7 cellular contexts compared by ENCODE assay signal in genomic region chr15:44831409-44831741, GRCh38.
DNase-seq lines count a peak whose midpoint lies in the region; ATAC-seq and TF ChIP-seq lines count a peak whose summit lies in the region.
"Not testable (repeated sequence)": the region's sequence is repeated elsewhere in the genome, so short reads cannot be mapped to it uniquely, and the experiment has no call there.

No MANE protein-coding gene starts in this region.

- not testable (repeated sequence) for H3K36me3 ChIP-seq in PC-9 (ENCODE audit: low read depth); body of pancreas (replicated peaks in 1 of 2; ENCODE audit: insufficient read depth in 1 of 2, low read depth in 2 of 2); esophagus (ENCODE audit: control insufficient read depth in 2 of 2, insufficient read depth in 2 of 2, low read length in 1 of 2); liver (ENCODE audit: control insufficient read depth in 4 of 4, insufficient read depth in 3 of 4, low read depth in 1 of 4, low read length in 3 of 4)

- TF ChIP-seq RAD21 in liver (IDR thresholded peaks at IDR 0.05) = not testable (repeated sequence)

- H3K4me1 Mint-ChIP-seq in Calu3 (ENCODE audit: low read depth, unreplicated experiment) = peaks cover 27% of the 10 kb centered on the region
- not testable (repeated sequence) for H3K4me1 Mint-ChIP-seq in activated T-helper 1 cell treated with anti-CD3 and anti-CD28 coated beads, Interleukin-12 subunit alpha, Interleukin-12 subunit beta, Interleukin-2, Interleukin-4 antibody, amounts not matched to agents 30 ng/mL and 10 ng/mL and 1 ng/mL, durations not matched to agents 14 hours and 24 hours and 36 hours (ENCODE audit: low read depth)
- peaks cover 11% of the 10 kb centered on the region for H3K4me1 Mint-ChIP-seq in stimulated activated naive CD8-positive, alpha-beta T cell treated with anti-CD3 and anti-CD28 coated beads, Interleukin-15, Interleukin-2, amounts not matched to agents 100 ng/mL and 50 ng/mL, for 24 hours (ENCODE audit: low read depth)

- not testable (repeated sequence) for DNase-seq in Calu3; PC-9; activated T-helper 1 cell treated with anti-CD3 and anti-CD28 coated beads, Interleukin-12 subunit alpha, Interleukin-12 subunit beta, Interleukin-2, Interleukin-4 antibody, amounts not matched to agents 30 ng/mL and 10 ng/mL and 1 ng/mL, durations not matched to agents 14 hours and 24 hours and 36 hours (ENCODE audit: low spot score); body of pancreas

- not testable (repeated sequence) for H3K27me3 Mint-ChIP-seq in Calu3 (ENCODE audit: unreplicated experiment); activated T-helper 1 cell treated with anti-CD3 and anti-CD28 coated beads, Interleukin-12 subunit alpha, Interleukin-12 subunit beta, Interleukin-2, Interleukin-4 antibody, amounts not matched to agents 30 ng/mL and 10 ng/mL and 1 ng/mL, durations not matched to agents 14 hours and 24 hours and 36 hours (ENCODE audit: insufficient read depth); stimulated activated naive CD8-positive, alpha-beta T cell treated with anti-CD3 and anti-CD28 coated beads, Interleukin-15, Interleukin-2, amounts not matched to agents 100 ng/mL and 50 ng/mL, for 24 hours

- not testable (repeated sequence) for H3K79me2 ChIP-seq in PC-9 (ENCODE audit: low read depth)

- not testable (repeated sequence) for H3K4me3 ChIP-seq in PC-9; body of pancreas; esophagus (ENCODE audit: low read depth in 1 of 2, low read length in 2 of 2); liver (ENCODE audit: low read depth in 1 of 3, low read length in 3 of 3)

- H3K9me2 ChIP-seq in PC-9 (ENCODE audit: insufficient read depth) = not testable (repeated sequence)

- H3K27me3 ChIP-seq in PC-9 (ENCODE audit: insufficient read depth, low read depth); body of pancreas; esophagus (ENCODE audit: control insufficient read depth in 1 of 2, insufficient read depth in 2 of 2, low read length in 2 of 2); liver (ENCODE audit: control insufficient read depth in 4 of 4, insufficient read depth in 4 of 4, low read length in 3 of 4): not testable (repeated sequence)

- H3K9me3 ChIP-seq in PC-9 (ENCODE audit: insufficient read depth, low read depth); body of pancreas; esophagus (ENCODE audit: control insufficient read depth in 2 of 2, insufficient read depth in 1 of 2, low read depth in 1 of 2, low read length in 1 of 2); liver (ENCODE audit: control insufficient read depth in 4 of 4, low read length in 3 of 4): not testable (repeated sequence)

- H3K27ac ChIP-seq in PC-9 (peak overlapping the region; percentile 49), body of pancreas (peak overlapping the region in 3 of 4 donors; percentile 72 to 82 (median 73)), esophagus (ENCODE audit: low read depth in 2 of 2, low read length in 1 of 2) (peak overlapping the region; percentile 40 to 65), liver (ENCODE audit: low read depth in 1 of 2, low read length in 2 of 2) (peak overlapping the region; percentile 68 to 73)

- POLR2A ChIA-PET in PC-9 (lab: Charles Lee; ENCODE audit: unreplicated experiment) = interaction anchor here (0.6 kb wide), 1 partner anchor 747 kb away, joined by 9 read pairs; no protein-coding TSS in a partner anchor

- not testable (repeated sequence) for H3K4me1 ChIP-seq in PC-9 (replicated peaks; ENCODE audit: insufficient read depth); esophagus (ENCODE audit: control insufficient read depth in 2 of 2, insufficient read depth in 2 of 2, low read length in 1 of 2)
- H3K4me1 ChIP-seq in body of pancreas (peaks cover 45% of the 10 kb centered on the region), liver (ENCODE audit: control insufficient read depth in 4 of 4, insufficient read depth in 4 of 4, low read length in 3 of 4) (peaks cover 5 to 12% (median 11%) of the 10 kb centered on the region in 4 donors)

- H3K27ac Mint-ChIP-seq in Calu3 (ENCODE audit: unreplicated experiment) = peak overlapping the region; percentile 78
- peak overlapping the region; percentile 63 for H3K27ac Mint-ChIP-seq in activated T-helper 1 cell treated with anti-CD3 and anti-CD28 coated beads, Interleukin-12 subunit alpha, Interleukin-12 subunit beta, Interleukin-2, Interleukin-4 antibody, amounts not matched to agents 30 ng/mL and 10 ng/mL and 1 ng/mL, durations not matched to agents 14 hours and 24 hours and 36 hours
- peak overlapping the region; percentile 76 for H3K27ac Mint-ChIP-seq in stimulated activated naive CD8-positive, alpha-beta T cell treated with anti-CD3 and anti-CD28 coated beads, Interleukin-15, Interleukin-2, amounts not matched to agents 100 ng/mL and 50 ng/mL, for 24 hours

- H3F3A ChIP-seq in PC-9 (ENCODE audit: insufficient read depth, low read depth) = not testable (repeated sequence)

- H3K4me2 ChIP-seq in PC-9 = not testable (repeated sequence)

- H4K20me1 ChIP-seq in PC-9 (ENCODE audit: insufficient read depth) = not testable (repeated sequence)

- TF ChIP-seq POLR2A in body of pancreas (IDR thresholded peaks at IDR 0.05) = not testable (repeated sequence)

- not testable (repeated sequence) for H3K4me3 Mint-ChIP-seq in Calu3 (ENCODE audit: low read depth, unreplicated experiment); activated T-helper 1 cell treated with anti-CD3 and anti-CD28 coated beads, Interleukin-12 subunit alpha, Interleukin-12 subunit beta, Interleukin-2, Interleukin-4 antibody, amounts not matched to agents 30 ng/mL and 10 ng/mL and 1 ng/mL, durations not matched to agents 14 hours and 24 hours and 36 hours; stimulated activated naive CD8-positive, alpha-beta T cell treated with anti-CD3 and anti-CD28 coated beads, Interleukin-15, Interleukin-2, amounts not matched to agents 100 ng/mL and 50 ng/mL, for 24 hours

- intact Hi-C loops in Calu3 (cut with micrococcal nuclease; ENCODE audit: unreplicated experiment); PC-9 (cut with micrococcal nuclease; ENCODE audit: unreplicated experiment); activated T-helper 1 cell treated with anti-CD3 and anti-CD28 coated beads, Interleukin-12 subunit alpha, Interleukin-12 subunit beta, Interleukin-2, Interleukin-4 antibody, amounts not matched to agents 30 ng/mL and 10 ng/mL and 1 ng/mL, durations not matched to agents 14 hours and 24 hours and 36 hours (cut with micrococcal nuclease); body of pancreas (cut with DNase I): not testable (repeated sequence)

- H3K36me3 Mint-ChIP-seq in Calu3 (ENCODE audit: insufficient read depth, unreplicated experiment); activated T-helper 1 cell treated with anti-CD3 and anti-CD28 coated beads, Interleukin-12 subunit alpha, Interleukin-12 subunit beta, Interleukin-2, Interleukin-4 antibody, amounts not matched to agents 30 ng/mL and 10 ng/mL and 1 ng/mL, durations not matched to agents 14 hours and 24 hours and 36 hours (ENCODE audit: low read depth); stimulated activated naive CD8-positive, alpha-beta T cell treated with anti-CD3 and anti-CD28 coated beads, Interleukin-15, Interleukin-2, amounts not matched to agents 100 ng/mL and 50 ng/mL, for 24 hours (ENCODE audit: low read depth): not testable (repeated sequence)

- H2AFZ ChIP-seq in PC-9 = not testable (repeated sequence)

- H3K9me3 Mint-ChIP-seq in Calu3 (ENCODE audit: low read depth, unreplicated experiment); activated T-helper 1 cell treated with anti-CD3 and anti-CD28 coated beads, Interleukin-12 subunit alpha, Interleukin-12 subunit beta, Interleukin-2, Interleukin-4 antibody, amounts not matched to agents 30 ng/mL and 10 ng/mL and 1 ng/mL, durations not matched to agents 14 hours and 24 hours and 36 hours; stimulated activated naive CD8-positive, alpha-beta T cell treated with anti-CD3 and anti-CD28 coated beads, Interleukin-15, Interleukin-2, amounts not matched to agents 100 ng/mL and 50 ng/mL, for 24 hours: not testable (repeated sequence)

- WGBS in body of pancreas, 2 donors = 89 to 92% methylated on average over 8 of the region's 8 CpGs
- 84% methylated on average over 8 of the region's 8 CpGs for WGBS in esophagus, 2 donors
- WGBS in liver = 91% methylated on average over 8 of the region's 8 CpGs

- not testable (repeated sequence) for ATAC-seq in body of pancreas

- CTCF ChIA-PET in Calu3 (lab: Charles Lee); PC-9 (lab: Charles Lee): not testable (repeated sequence)

- BruUV-seq in Calu3 (replicated peaks; lab: Mats Ljungman, UMichigan); PC-9 (replicated peaks; lab: Mats Ljungman, UMichigan): not testable (repeated sequence)

- H3K9ac ChIP-seq in liver (ENCODE audit: low read depth in 1 of 2, low read length in 2 of 2) = not testable (repeated sequence)

- not testable (repeated sequence) for TF ChIP-seq CTCF in Calu3 (IDR thresholded peaks at IDR 0.05; ENCODE audit: unreplicated experiment); PC-9 (conservative IDR thresholded peaks at IDR 0.05); body of pancreas (IDR thresholded peaks at IDR 0.05); liver (IDR thresholded peaks at IDR 0.05; ENCODE audit: low read depth, low read length, missing input control)
